Comparison of ENCODE assay signal across 1 cellular context in genomic region chr7:133681529-133681928, GRCh38.
A peak's percentile ranks its signal among the peaks of the same experiment; 100 is the strongest.
TF ChIP-seq lines count a peak whose summit lies in the region.

No MANE protein-coding gene starts in this region.

TF ChIP-seq in HepG2, 621 proteins besides CTCF, POLR2A, EP300 and RAD21 (continued from another document):
- TF ChIP-seq, protein P1, sequence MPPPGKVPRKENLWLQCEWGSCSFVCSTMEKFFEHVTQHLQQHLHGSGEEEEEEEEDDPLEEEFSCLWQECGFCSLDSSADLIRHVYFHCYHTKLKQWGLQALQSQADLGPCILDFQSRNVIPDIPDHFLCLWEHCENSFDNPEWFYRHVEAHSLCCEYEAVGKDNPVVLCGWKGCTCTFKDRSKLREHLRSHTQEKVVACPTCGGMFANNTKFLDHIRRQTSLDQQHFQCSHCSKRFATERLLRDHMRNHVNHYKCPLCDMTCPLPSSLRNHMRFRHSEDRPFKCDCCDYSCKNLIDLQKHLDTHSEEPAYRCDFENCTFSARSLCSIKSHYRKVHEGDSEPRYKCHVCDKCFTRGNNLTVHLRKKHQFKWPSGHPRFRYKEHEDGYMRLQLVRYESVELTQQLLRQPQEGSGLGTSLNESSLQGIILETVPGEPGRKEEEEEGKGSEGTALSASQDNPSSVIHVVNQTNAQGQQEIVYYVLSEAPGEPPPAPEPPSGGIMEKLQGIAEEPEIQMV (CRISPR knock-in tag; IDR thresholded peaks at IDR 0.05; ENCODE audit: low read depth), result no peak
- TF ChIP-seq MAFK (conservative IDR thresholded peaks at IDR 0.05 in 1 of 2, IDR thresholded peaks at IDR 0.05 in 1 of 2; ENCODE audit: low read length in 2 of 2), result peak; percentile 70 to 85
- TF ChIP-seq ZNF614 (CRISPR knock-in tag; IDR thresholded peaks at IDR 0.05; ENCODE audit: borderline replicate concordance), result no peak
